ENCODE assay signal across 14 cellular contexts in the genomic region with DNA sequence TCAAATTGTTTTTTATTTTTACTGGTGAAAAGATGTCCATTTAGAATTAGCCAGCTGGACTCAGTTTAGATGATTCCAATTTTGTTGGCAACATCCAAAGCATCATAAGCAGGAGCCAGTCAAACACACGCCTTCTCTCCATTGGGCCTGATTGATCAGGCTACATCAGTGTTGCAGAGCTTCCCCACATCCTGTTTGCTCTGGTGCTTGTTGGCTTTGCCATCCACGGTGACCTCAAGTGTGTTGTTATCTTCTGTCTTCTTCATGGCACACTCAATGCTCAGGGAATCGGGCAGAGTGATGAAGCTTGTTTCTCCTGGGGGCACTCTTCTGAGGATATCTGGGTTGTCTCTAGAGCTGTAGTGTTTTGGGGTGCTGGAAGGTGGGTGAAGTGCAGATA. TPM values are rescaled to one million over a fixed set of nuclear protein-coding genes. Genes with fewer than 3 reads are reported as not detected.
DNase-seq lines count a peak whose midpoint lies in the region; ATAC-seq and TF ChIP-seq lines count a peak whose summit lies in the region.
"Had no signal": no experiment of that assay in that cellular context is flagged by ENCODE, and none has a peak within 500 bp of the region (broad histone marks: within the 10 kb centered on the region; RNA-seq: fewer than 3 reads in every experiment).

No MANE protein-coding gene starts in this region.

- CTCF ChIA-PET in activated CD8-positive, alpha-beta memory T cell treated with anti-CD3 and anti-CD28 coated beads, Interleukin-2, amount 10 ng/mL, durations not matched to agents 7 days and 5 days (lab: Charles Lee), result interaction anchor here (0.8 to 2.1 kb wide), 2 partner anchors 8 to 112 kb away, joined by 3 to 7 read pairs; no protein-coding TSS in a partner anchor

- ATAC-seq in activated CD8-positive, alpha-beta memory T cell treated with anti-CD3 and anti-CD28 coated beads, Interleukin-2, amount 10 ng/mL, durations not matched to agents 7 days and 5 days, result no peak
- ATAC-seq in foreskin keratinocyte, result no peak

- H3K27ac ChIP-seq in foreskin keratinocyte, result no peak overlapping the region
- H3K27ac ChIP-seq: 22Rv1 had no signal

- H3K36me3 Mint-ChIP-seq in activated CD8-positive, alpha-beta memory T cell treated with anti-CD3 and anti-CD28 coated beads, Interleukin-2, amount 10 ng/mL, durations not matched to agents 7 days and 5 days, result peaks cover 25% of the 10 kb centered on the region

- no peak overlapping the region for H3K27ac Mint-ChIP-seq in activated CD8-positive, alpha-beta memory T cell treated with anti-CD3 and anti-CD28 coated beads, Interleukin-2, amount 10 ng/mL, durations not matched to agents 7 days and 5 days
- H3K27ac Mint-ChIP-seq: CD14-positive monocyte, H9 had no signal

- H3K27me3 Mint-ChIP-seq in activated CD8-positive, alpha-beta memory T cell treated with anti-CD3 and anti-CD28 coated beads, Interleukin-2, amount 10 ng/mL, durations not matched to agents 7 days and 5 days, result peaks cover 8% of the 10 kb centered on the region

- H3K9me3 Mint-ChIP-seq in activated CD8-positive, alpha-beta memory T cell treated with anti-CD3 and anti-CD28 coated beads, Interleukin-2, amount 10 ng/mL, durations not matched to agents 7 days and 5 days (ENCODE audit: low read depth), result peaks cover 3% of the 10 kb centered on the region

- H3K4me1 ChIP-seq in foreskin keratinocyte, result no peaks in the 10 kb centered on the region

- peaks cover 8% of the 10 kb centered on the region for H3K4me1 Mint-ChIP-seq in activated CD8-positive, alpha-beta memory T cell treated with anti-CD3 and anti-CD28 coated beads, Interleukin-2, amount 10 ng/mL, durations not matched to agents 7 days and 5 days
- H3K4me1 Mint-ChIP-seq: H9 had no signal

- no peaks in the 10 kb centered on the region for H3K27me3 ChIP-seq in foreskin keratinocyte

- DNase-seq in DMS53 (lab: John Stamatoyannopoulos, UW), result peak; percentile 21
- DNase-seq in DMS53 treated with DMSO at 0.1 percent for 48 hours (lab: John Stamatoyannopoulos, UW; ENCODE audit: unreplicated experiment), result no peak
- peak; percentile 46 for DNase-seq in activated CD8-positive, alpha-beta memory T cell treated with anti-CD3 and anti-CD28 coated beads, Interleukin-2, amount 10 ng/mL, durations not matched to agents 7 days and 5 days
- no peak for DNase-seq in activated CD8-positive, alpha-beta memory T cell treated with anti-CD3 and anti-CD28 coated beads for 24 hours
- DNase-seq in NCI-H510A (lab: John Stamatoyannopoulos, UW), result peak; percentile 17
- no peak for DNase-seq in foreskin keratinocyte
- DNase-seq in cortex of kidney (lab: John Stamatoyannopoulos, UW), result no peak
- DNase-seq: CD8-positive, alpha-beta memory T cell; DMS79; EL; GOT3; H9 had no signal

- H3K4me3 Mint-ChIP-seq in activated CD8-positive, alpha-beta memory T cell treated with anti-CD3 and anti-CD28 coated beads, Interleukin-2, amount 10 ng/mL, durations not matched to agents 7 days and 5 days, result no peak overlapping the region
- H3K4me3 Mint-ChIP-seq: CD14-positive monocyte; CD8-positive, alpha-beta memory T cell; H9 had no signal

- no peak for TF ChIP-seq CTCF in foreskin keratinocyte (conservative IDR thresholded peaks at IDR 0.05)

RNA-seq across cellular contexts. Expression of a gene that starts 6.3 kb away (rescaled TPM):
- 10 to 100 TPM in 1 of 2 experiments, 1 to 10 TPM in 1; 8.6 to 19.8 TPM for total RNA-seq in activated CD8-positive, alpha-beta memory T cell treated with anti-CD3 and anti-CD28 coated beads, Interleukin-2, amount 10 ng/mL, durations not matched to agents 7 days and 5 days
- total RNA-seq in foreskin keratinocyte, result 57.4 and 73.3 TPM in 2 replicates
- polyA plus RNA-seq in foreskin keratinocyte, result 35.2 and 48.4 TPM in 2 replicates

Comparison
In these comparisons a context has a peak if more than half of its experiments do, and no peak if none do; other contexts are left out.
1. DNase-seq: peak in DMS53 (single experiment), activated CD8-positive, alpha-beta memory T cell treated with anti-CD3 and anti-CD28 coated beads, Interleukin-2, amount 10 ng/mL, durations not matched to agents 7 days and 5 days (single experiment) and NCI-H510A (single experiment); none in DMS53 treated with DMSO at 0.1 percent for 48 hours (single experiment), activated CD8-positive, alpha-beta memory T cell treated with anti-CD3 and anti-CD28 coated beads for 24 hours (single experiment), foreskin keratinocyte (0 of 2) and cortex of kidney (single experiment).